Comparison of ENCODE assay signal across 2 cellular contexts in genomic region chr14:76768671-76769500, GRCh38.
TF ChIP-seq lines count a peak whose summit lies in the region.

No MANE protein-coding gene starts in this region.

TF ChIP-seq in GM23338, 12 proteins besides CTCF, POLR2A, EP300 and RAD21 (continued from another document):
- TF ChIP-seq ZNF462 (CRISPR knock-in tag; IDR thresholded peaks at IDR 0.05) (no peak), ZNF331 (CRISPR knock-in tag; IDR thresholded peaks at IDR 0.05; ENCODE audit: low read depth) (no peak), REST (IDR thresholded peaks at IDR 0.05; ENCODE audit: unreplicated experiment) (no peak), POLR2AphosphoS5 (IDR thresholded peaks at IDR 0.05; ENCODE audit: low read depth) (no peak), EZH2 (IDR thresholded peaks at IDR 0.05; ENCODE audit: low read depth, unreplicated experiment) (no peak)
TF ChIP-seq in GM23338: peak in this region for 0.

TF ChIP-seq in WTC11, 78 proteins besides CTCF, POLR2A, EP300 and RAD21 (continued from another document):
- TF ChIP-seq PRDM15 (CRISPR knock-in tag; IDR thresholded peaks at IDR 0.05) (no peak), ZNF121 (CRISPR knock-in tag; IDR thresholded peaks at IDR 0.05) (no peak), ZNF232 (CRISPR knock-in tag; IDR thresholded peaks at IDR 0.05) (no peak), EMX1 (CRISPR knock-in tag; IDR thresholded peaks at IDR 0.05) (no peak), ZNF416 (CRISPR knock-in tag; IDR thresholded peaks at IDR 0.05) (no peak), ZNF425 (CRISPR knock-in tag; conservative IDR thresholded peaks at IDR 0.05) (no peak), GTF2I (CRISPR knock-in tag; conservative IDR thresholded peaks at IDR 0.05) (no peak), ZNF317 (CRISPR knock-in tag; IDR thresholded peaks at IDR 0.05; ENCODE audit: borderline replicate concordance, low read depth) (no peak)
